8 cellular contexts compared by ENCODE assay signal in genomic region chr11:128502736-128503135, GRCh38.
DNase-seq lines count a peak whose midpoint lies in the region; ATAC-seq, FAIRE-seq and TF ChIP-seq lines count a peak whose summit lies in the region.

No MANE protein-coding gene starts in this region.

- POLR2A ChIA-PET in AG04450 (lab: Yijun Ruan, JAX) (interaction anchor here (2.0 kb wide), 1 partner anchor 14 kb away, joined by 6 read pairs; no protein-coding TSS in a partner anchor), GM12878 (lab: Charles Lee) (interaction anchor here (0.5 to 1.6 kb wide), 3 partner anchors 11 to 23 kb away, joined by 4 to 5 read pairs (median 5); no protein-coding TSS in a partner anchor)

- H3K27me3 ChIP-seq in AG04450 (ENCODE audit: control insufficient read depth, insufficient read depth, low read length) (no peaks in the 10 kb centered on the region), Karpas-422 (ENCODE audit: low read length) (no peaks in the 10 kb centered on the region), GM12878 (replicated peaks in 1 of 2; ENCODE audit: control insufficient read depth in 2 of 2, insufficient read depth in 2 of 2, low read length in 1 of 2) (no peaks in the 10 kb centered on the region)

- peak; percentile 82 for DNase-seq in AG04450 (ENCODE audit: low read depth, low spot score)
- no peak for DNase-seq in Karpas-422
- DNase-seq in GM12878 (ENCODE audit: low read depth, low spot score), result no peak
- no peak for DNase-seq in mesothelial cell of epicardium (ENCODE audit: low spot score in 2 of 2, unreplicated experiment in 2 of 2)
- DNase-seq in omental fat pad (ENCODE audit: low spot score), result no peak
- DNase-seq in inferior parietal cortex (ENCODE audit: extremely low spot score), result no peak
- no peak for DNase-seq in NCI-H2107 treated with DMSO at 0.1 percent for 48 hours (lab: John Stamatoyannopoulos, UW; ENCODE audit: unreplicated experiment)

- WGBS in GM12878 (ENCODE audit: insufficient coverage, insufficient replicate concordance, low lambda C conversion rate, missing lambda C conversion rate), result 80% methylated on average over 4 of the region's 4 CpGs

- H3K9ac ChIP-seq in Karpas-422 (ENCODE audit: low read length) (peak overlapping the region; percentile 44), GM12878 (ENCODE audit: control insufficient read depth, insufficient read depth, low read length) (no peak overlapping the region)

- no peaks in the 10 kb centered on the region for H3K9me2 ChIP-seq in Karpas-422 (replicated peaks; ENCODE audit: insufficient read depth, low read length)

- H3K36me3 Mint-ChIP-seq in mesothelial cell of epicardium, result no peaks in the 10 kb centered on the region

- SMC1A ChIA-PET in GM12878 (lab: Charles Lee; ENCODE audit: uncharacterized antibody, unreplicated experiment), result interaction anchor here (1.2 to 7.1 kb wide), 7 partner anchors 8 to 122 kb away, joined by 4 to 82 read pairs (median 6); no protein-coding TSS in a partner anchor

- H2AFZ ChIP-seq in Karpas-422 (ENCODE audit: low read length) (no peak overlapping the region), GM12878 (ENCODE audit: control insufficient read depth, low read depth, low read length) (no peak overlapping the region)

- no peak for TF ChIP-seq RAD21 in GM12878 (IDR thresholded peaks at IDR 0.05; ENCODE audit: insufficient read depth, low read depth, low read length)

- TF ChIP-seq CTCF in AG04450 (IDR thresholded peaks at IDR 0.05; ENCODE audit: low read depth, low read length) (no peak), GM12878 (IDR thresholded peaks at IDR 0.05 in 2 of 3, conservative IDR thresholded peaks at IDR 0.05 in 1 of 3; ENCODE audit: control insufficient read depth in 2 of 3, extremely low read depth in 1 of 3, insufficient read depth in 1 of 3, low read depth in 3 of 3, low read length in 3 of 3) (no peak), mesothelial cell of epicardium (IDR thresholded peaks at IDR 0.05; ENCODE audit: unreplicated experiment) (no peak), omental fat pad (IDR thresholded peaks at IDR 0.05) (no peak)

- H3K79me2 ChIP-seq in Karpas-422 (ENCODE audit: low read length) (peaks cover 100% of the 10 kb centered on the region), GM12878 (ENCODE audit: control insufficient read depth, insufficient read depth, low read length) (peaks cover 98% of the 10 kb centered on the region)

- H3K27ac Mint-ChIP-seq in mesothelial cell of epicardium, result peak overlapping the region; percentile 75

- H3K27ac ChIP-seq in AG04450 (ENCODE audit: low read depth, low read length), result peak overlapping the region; percentile 83
- peak overlapping the region; percentile 93 for H3K27ac ChIP-seq in Karpas-422 (ENCODE audit: low read length)
- no peak overlapping the region for H3K27ac ChIP-seq in GM12878 (ENCODE audit: control insufficient read depth, insufficient read depth)

- no TSS peak for BruUV-seq in GM12878 (replicated peaks; lab: Mats Ljungman, UMichigan)

- H3K9me3 ChIP-seq in AG04450 (ENCODE audit: control insufficient read depth, insufficient read depth, low read length) (no peaks in the 10 kb centered on the region), Karpas-422 (ENCODE audit: low read length) (no peaks in the 10 kb centered on the region), GM12878 (replicated peaks; ENCODE audit: control insufficient read depth, insufficient read depth, low read length) (no peaks in the 10 kb centered on the region)

- H3K4me3 ChIP-seq in AG04450 (ENCODE audit: low read depth, low read length), result no peak overlapping the region
- H3K4me3 ChIP-seq in Karpas-422 (ENCODE audit: low read length), result peak overlapping the region; percentile 13; the same call in 1 of the 2 replicates
- H3K4me3 ChIP-seq in GM12878, result no peak overlapping the region

- no peaks in the 10 kb centered on the region for H3K9me3 Mint-ChIP-seq in mesothelial cell of epicardium

- no peak for ATAC-seq in GM12878
- no peak for ATAC-seq in omental fat pad (ENCODE audit: low FRiP score)
- ATAC-seq in GM18517 (IDR thresholded peaks at IDR 0.05; ENCODE audit: unreplicated experiment), result no peak

- intact Hi-C loops in GM12878 (cut with micrococcal nuclease; ENCODE audit: unreplicated experiment), result no loop called here

- in situ Hi-C loops in GM12878 (cut with MboI), result no loop called here

- H3K36me3 ChIP-seq in Karpas-422 (ENCODE audit: insufficient read depth, low read length) (no peaks in the 10 kb centered on the region), GM12878 (ENCODE audit: control insufficient read depth in 2 of 2, insufficient read depth in 2 of 2, low read length in 1 of 2) (peaks cover 8 to 9% of the 10 kb centered on the region in 2 experiments)

- no peak for FAIRE-seq in GM12878 (lab: Jason Lieb, UNC)

- no peak for TF ChIP-seq EP300 in GM12878 (IDR thresholded peaks at IDR 0.05; ENCODE audit: borderline replicate concordance in 1 of 2, control insufficient read depth in 1 of 2, low read depth in 2 of 2, low read length in 2 of 2)

- no peaks in the 10 kb centered on the region for H3K27me3 Mint-ChIP-seq in mesothelial cell of epicardium (ENCODE audit: low read depth)

- RAD21 ChIA-PET in GM12878 (lab: Charles Lee; ENCODE audit: unreplicated experiment), result interaction anchor here (1.5 to 1.6 kb wide), 2 partner anchors 15 to 30 kb away, joined by 5 read pairs; no protein-coding TSS in a partner anchor

- peaks cover 100% of the 10 kb centered on the region for H3K4me1 ChIP-seq in Karpas-422 (ENCODE audit: low read length)
- H3K4me1 ChIP-seq in GM12878 (ENCODE audit: control insufficient read depth, insufficient read depth, low read length), result peaks cover 43% of the 10 kb centered on the region

- H3K4me2 ChIP-seq in Karpas-422 (ENCODE audit: low read depth, low read length, poor library complexity, severe bottlenecking) (peak overlapping the region; percentile 60), GM12878 (ENCODE audit: control insufficient read depth, insufficient read depth) (peak overlapping the region; percentile 4; the same call in 1 of the 2 replicates)

- TF ChIP-seq POLR2A in GM12878 (IDR thresholded peaks at IDR 0.05; ENCODE audit: low read depth, low read length), result no peak

- H3K4me1 Mint-ChIP-seq in mesothelial cell of epicardium, result peaks cover 82% of the 10 kb centered on the region

- H4K20me1 ChIP-seq in Karpas-422 (ENCODE audit: insufficient read depth, low read depth, low read length), result peaks cover 42% of the 10 kb centered on the region
- no peaks in the 10 kb centered on the region; the same call in 1 of the 2 replicates for H4K20me1 ChIP-seq in GM12878 (ENCODE audit: control insufficient read depth, insufficient read depth)

- CTCF ChIA-PET in AG04450 (lab: Charles Lee) (interaction anchor here (1.0 to 3.1 kb wide), 3 partner anchors 128 to 330 kb away, joined by 3 to 13 read pairs (median 5); no protein-coding TSS in a partner anchor), GM12878 (lab: Yijun Ruan, JAX) (interaction anchor here (0.6 to 1.2 kb wide), 3 partner anchors 14 to 1156 kb away, joined by 3 read pairs; no protein-coding TSS in a partner anchor)

- peak overlapping the region; percentile 5 for H3K4me3 Mint-ChIP-seq in mesothelial cell of epicardium

TF ChIP-seq in GM12878, 131 proteins besides CTCF, POLR2A, EP300 and RAD21 (continues in another document):
- TF ChIP-seq NR2C1 (IDR thresholded peaks at IDR 0.05) (no peak), BRCA1 (IDR thresholded peaks at IDR 0.05; ENCODE audit: low read depth, low read length) (no peak), SUZ12 (IDR thresholded peaks at IDR 0.05; ENCODE audit: unreplicated experiment) (no peak), BHLHE40 (IDR thresholded peaks at IDR 0.05; ENCODE audit: borderline replicate concordance in 1 of 2, low read depth in 2 of 2, low read length in 1 of 2) (no peak), ZBED1 (IDR thresholded peaks at IDR 0.05; ENCODE audit: borderline replicate concordance) (no peak), MYB (IDR thresholded peaks at IDR 0.05; ENCODE audit: borderline replicate concordance, low read depth, low read length) (no peak), E2F4 (IDR thresholded peaks at IDR 0.05; ENCODE audit: low read depth, low read length) (no peak), ELK1 (IDR thresholded peaks at IDR 0.05; ENCODE audit: low read depth, low read length) (no peak), HDAC6 (IDR thresholded peaks at IDR 0.05; ENCODE audit: unreplicated experiment) (no peak), ZNF274 (IDR thresholded peaks at IDR 0.05; ENCODE audit: insufficient read depth, insufficient read length) (no peak), ZNF24 (IDR thresholded peaks at IDR 0.05) (no peak), TCF3 (IDR thresholded peaks at IDR 0.05; ENCODE audit: borderline replicate concordance, insufficient read depth, low read depth, low read length) (no peak), TAF1 (IDR thresholded peaks at IDR 0.05; ENCODE audit: borderline replicate concordance, low read depth, low read length) (no peak)
